8 cellular contexts compared by ENCODE assay signal in genomic region chr10:97335188-97335619, GRCh38. TPM values are rescaled to one million over a fixed set of nuclear protein-coding genes. Genes with fewer than 3 reads are reported as not detected.
DNase-seq lines count a peak whose midpoint lies in the region; ATAC-seq and TF ChIP-seq lines count a peak whose summit lies in the region.

No MANE protein-coding gene starts in this region.

- intact Hi-C loops in left ventricle myocardium inferior (cut with micrococcal nuclease), result no loop called here
- intact Hi-C loops in left cardiac atrium (cut with DNase I), result loop anchor here in 1 of 2 donors (10.0 kb wide), 1 partner anchor 50 kb away; no protein-coding TSS in a partner anchor

- H3K4me1 ChIP-seq in left ventricle myocardium inferior (peaks cover 75% of the 10 kb centered on the region), mononuclear cell (ENCODE audit: insufficient read depth, low read length) (peaks cover 48% of the 10 kb centered on the region)

- peaks cover 0 to 4% (median 0%) of the 10 kb centered on the region in 5 experiments for H3K9me3 Mint-ChIP-seq in brain

- ATAC-seq in left cardiac atrium, result no peak
- no peak for ATAC-seq in HG02981 (IDR thresholded peaks at IDR 0.05; ENCODE audit: unreplicated experiment)
- ATAC-seq in GM21515 (IDR thresholded peaks at IDR 0.05; ENCODE audit: unreplicated experiment), result no peak

- H3K4me1 Mint-ChIP-seq in brain, result peaks cover 60% of the 10 kb centered on the region

- H3K9me3 ChIP-seq in left ventricle myocardium inferior (replicated peaks) (no peaks in the 10 kb centered on the region), mononuclear cell (ENCODE audit: low read depth, low read length) (no peaks in the 10 kb centered on the region)

- H3K27me3 ChIP-seq in left ventricle myocardium inferior (ENCODE audit: low read depth), result no peaks in the 10 kb centered on the region
- H3K27me3 ChIP-seq in mononuclear cell (ENCODE audit: insufficient read depth, low read length), result no peaks in the 10 kb centered on the region

- TF ChIP-seq CTCF in left ventricle myocardium inferior (IDR thresholded peaks at IDR 0.05; ENCODE audit: borderline replicate concordance) (no peak), brain (conservative IDR thresholded peaks at IDR 0.05) (no peak)

- peaks cover 47% of the 10 kb centered on the region for H3K27me3 Mint-ChIP-seq in brain

- H3K36me3 ChIP-seq in left ventricle myocardium inferior, result peaks cover 5% of the 10 kb centered on the region

- peak overlapping the region; percentile 71 to 80 (median 76) for H3K4me3 Mint-ChIP-seq in brain

- H3K27ac ChIP-seq in left ventricle myocardium inferior (replicated peaks), result peak overlapping the region; percentile 97

- H3K4me3 ChIP-seq in left ventricle myocardium inferior (peak overlapping the region; percentile 88), mononuclear cell (ENCODE audit: low read length) (peak overlapping the region; percentile 60)

- H3K27ac Mint-ChIP-seq in brain, result peak overlapping the region in 1 of 5 experiments; percentile 16

- peaks cover 4% of the 10 kb centered on the region for H3K36me3 Mint-ChIP-seq in brain

- no peak for DNase-seq in left ventricle myocardium inferior
- no peak for DNase-seq in left cardiac atrium
- no peak for DNase-seq in cerebellum (ENCODE audit: low spot score)
- DNase-seq in NCI-H774 (lab: John Stamatoyannopoulos, UW), result no peak

RNA-seq across cellular contexts. Expression of gene FRAT2, which starts 0.7 kb away (rescaled TPM):
- 5.9 TPM for total RNA-seq in left ventricle myocardium inferior
- total RNA-seq in left cardiac atrium, result 1 to 10 TPM; 4.9 to 7.6 TPM
- polyA plus RNA-seq in brain (ENCODE audit: insufficient read depth, low read depth, low replicate concordance), result 12.3 TPM
- total RNA-seq in mononuclear cell, result 25.8 TPM
- total RNA-seq in cerebellum, result 7.5 TPM

RNA-seq across cellular contexts. Expression of gene FRAT1, which starts 16.1 kb away (rescaled TPM):
- total RNA-seq in left ventricle myocardium inferior, result 4.2 TPM
- 1 to 10 TPM; 2.1 to 6.2 TPM for total RNA-seq in left cardiac atrium
- 5.0 TPM for polyA plus RNA-seq in brain (ENCODE audit: insufficient read depth, low read depth, low replicate concordance)
- total RNA-seq in mononuclear cell, result 21.9 TPM
- 2.6 TPM for total RNA-seq in cerebellum

RNA-seq across cellular contexts. Expression of gene ARHGAP19, which starts 42.8 kb away (rescaled TPM):
- total RNA-seq in left ventricle myocardium inferior (4.2 TPM), left cardiac atrium (1 to 10 TPM; 4.4 to 7.6 TPM), mononuclear cell (7.8 TPM), cerebellum (14.1 TPM)
- polyA plus RNA-seq in brain (ENCODE audit: insufficient read depth, low read depth, low replicate concordance), result 7.6 TPM
